ENCODE assay signal across 21 cellular contexts in genomic region chr3:176737480-176738147, GRCh38.
DNase-seq lines count a peak whose midpoint lies in the region; ATAC-seq and TF ChIP-seq lines count a peak whose summit lies in the region.
"Had no signal": no experiment of that assay in that cellular context is flagged by ENCODE, and none has a peak within 500 bp of the region (broad histone marks: within the 10 kb centered on the region; RNA-seq: fewer than 3 reads in every experiment).

No MANE protein-coding gene starts in this region.

- 89 to 93% methylated on average over 4 of the region's 4 CpGs for WGBS in endodermal cell (ENCODE audit: insufficient coverage in 1 of 2, insufficient read length in 1 of 2), 2 experiments

- no peak overlapping the region for H3K9ac ChIP-seq in neural cell (ENCODE audit: low read length)
- no peak overlapping the region for H3K9ac ChIP-seq in endodermal cell (ENCODE audit: extremely low read depth, low read length, poor library complexity, severe bottlenecking)

- H3K27ac Mint-ChIP-seq in endodermal cell: no peak overlapping the region
- H3K27ac Mint-ChIP-seq: IgD-negative memory B cell, T-cell had no signal

- H3K79me2 ChIP-seq in neural cell (replicated peaks; ENCODE audit: insufficient read depth, low read length): no peaks in the 10 kb centered on the region

- H3K36me3 Mint-ChIP-seq in endodermal cell (ENCODE audit: low read depth): no peaks in the 10 kb centered on the region
- H3K36me3 Mint-ChIP-seq: IgD-negative memory B cell, T-cell had no signal

- TF ChIP-seq CTCF in neural cell (IDR thresholded peaks at IDR 0.05; ENCODE audit: poor library complexity, severe bottlenecking): no peak
- TF ChIP-seq CTCF in endodermal cell (conservative IDR thresholded peaks at IDR 0.05): no peak

- H3K4me3 ChIP-seq in neural cell (ENCODE audit: low read length) (no peak overlapping the region), endodermal cell (ENCODE audit: low read length) (no peak overlapping the region)
- H3K4me3 ChIP-seq: MG63, PC-9 had no signal

- no peaks in the 10 kb centered on the region for H3K9me3 Mint-ChIP-seq in endodermal cell

- TF ChIP-seq RAD21 in neural cell (conservative IDR thresholded peaks at IDR 0.05): no peak

- ATAC-seq in GM18520 (IDR thresholded peaks at IDR 0.05; ENCODE audit: unreplicated experiment): no peak
- ATAC-seq: SK-N-SH treated with all-trans-retinoic acid at 6 μM for 48 hours, T-cell had no signal

- H2AFZ ChIP-seq in neural cell (ENCODE audit: low read depth, low read length): no peak overlapping the region
- H2AFZ ChIP-seq: PC-9 had no signal

- DNase-seq in DMS153 (lab: John Stamatoyannopoulos, UW): peak; percentile 26
- DNase-seq in NCI-H146 (lab: John Stamatoyannopoulos, UW): peak; percentile 91
- DNase-seq in NCI-H526 treated with DMSO at 0.1 percent for 48 hours (lab: John Stamatoyannopoulos, UW): peak; percentile 46
- no peak for DNase-seq in endodermal cell
- DNase-seq in AG08395 (ENCODE audit: low spot score): no peak
- DNase-seq: C1 segment of cervical spinal cord, GOT3, Karpas-422, MG63, NCI-H1048, NCI-H1694 treated with DMSO at 0.1 percent for 48 hours, NCI-H2171, NCI-H82, PC-9, SIG-M5, T-cell had no signal

- no peaks in the 10 kb centered on the region for H3F3A ChIP-seq in neural cell (ENCODE audit: insufficient read depth, low read length, poor library complexity, severe bottlenecking)

- H3K9me3 ChIP-seq in neural cell (ENCODE audit: low read length): no peaks in the 10 kb centered on the region
- H3K9me3 ChIP-seq in endodermal cell (ENCODE audit: control insufficient read depth, low read length): no peaks in the 10 kb centered on the region
- H3K9me3 ChIP-seq: MG63 had no signal

- no peaks in the 10 kb centered on the region for H3K27me3 Mint-ChIP-seq in endodermal cell (ENCODE audit: insufficient read depth)
- H3K27me3 Mint-ChIP-seq: IgD-negative memory B cell had no signal

- no peak overlapping the region for H3K4me3 Mint-ChIP-seq in endodermal cell
- H3K4me3 Mint-ChIP-seq: IgD-negative memory B cell, T-cell had no signal

- H3K4me2 ChIP-seq in neural cell (ENCODE audit: low read length): no peak overlapping the region
- H3K4me2 ChIP-seq: PC-9 had no signal

- H3K4me1 ChIP-seq in endodermal cell (ENCODE audit: control insufficient read depth, insufficient read depth, low read length): no peaks in the 10 kb centered on the region

- no peaks in the 10 kb centered on the region for H3K9me2 ChIP-seq in neural cell (ENCODE audit: insufficient read depth, low read length)

- H3K36me3 ChIP-seq in neural cell (ENCODE audit: insufficient read depth, low read length): no peaks in the 10 kb centered on the region
- no peaks in the 10 kb centered on the region for H3K36me3 ChIP-seq in endodermal cell (ENCODE audit: control insufficient read depth, insufficient read depth, low read length)
- H3K36me3 ChIP-seq: MG63 had no signal

- peaks cover 16% of the 10 kb centered on the region for H3K4me1 Mint-ChIP-seq in endodermal cell
- H3K4me1 Mint-ChIP-seq: T-cell had no signal

- peak; percentile 53 for TF ChIP-seq EP300 in neural cell (conservative IDR thresholded peaks at IDR 0.05; ENCODE audit: poor library complexity, severe bottlenecking)

- no peak overlapping the region for H3K27ac ChIP-seq in neural cell (ENCODE audit: low read length)
- no peak overlapping the region for H3K27ac ChIP-seq in endodermal cell (ENCODE audit: low read depth, low read length)
- H3K27ac ChIP-seq: PC-9, RWPE1 had no signal

- no peaks in the 10 kb centered on the region for H3K27me3 ChIP-seq in neural cell (ENCODE audit: insufficient read depth, low read depth, low read length)
- no peaks in the 10 kb centered on the region for H3K27me3 ChIP-seq in endodermal cell (ENCODE audit: control insufficient read depth, insufficient read depth, low read length, poor library complexity, severe bottlenecking)

- H4K20me1 ChIP-seq in neural cell (ENCODE audit: insufficient read depth): no peaks in the 10 kb centered on the region

TF ChIP-seq in neural cell, 6 proteins besides CTCF, POLR2A, EP300 and RAD21:
- no peak for TF ChIP-seq MXI1 (conservative IDR thresholded peaks at IDR 0.05; ENCODE audit: poor library complexity, severe bottlenecking)
- no peak for TF ChIP-seq TAF1 (IDR thresholded peaks at IDR 0.05; ENCODE audit: low read depth)
- peak; percentile 56 for TF ChIP-seq POLR2AphosphoS5 (IDR thresholded peaks at IDR 0.05)
- no peak for TF ChIP-seq SMC3 (conservative IDR thresholded peaks at IDR 0.05; ENCODE audit: poor library complexity)
- TF ChIP-seq REST (IDR thresholded peaks at IDR 0.05; ENCODE audit: borderline replicate concordance): no peak

Comparison
In these comparisons a context has a peak if more than half of its experiments do, and no peak if none do; other contexts are left out.
1. DNase-seq: peak in DMS153 (single experiment), NCI-H146 (single experiment) and NCI-H526 treated with DMSO at 0.1 percent for 48 hours (single experiment); none in endodermal cell (single experiment) and AG08395 (single experiment).